ENCODE assay signal across 19 cellular contexts in the genomic region with DNA sequence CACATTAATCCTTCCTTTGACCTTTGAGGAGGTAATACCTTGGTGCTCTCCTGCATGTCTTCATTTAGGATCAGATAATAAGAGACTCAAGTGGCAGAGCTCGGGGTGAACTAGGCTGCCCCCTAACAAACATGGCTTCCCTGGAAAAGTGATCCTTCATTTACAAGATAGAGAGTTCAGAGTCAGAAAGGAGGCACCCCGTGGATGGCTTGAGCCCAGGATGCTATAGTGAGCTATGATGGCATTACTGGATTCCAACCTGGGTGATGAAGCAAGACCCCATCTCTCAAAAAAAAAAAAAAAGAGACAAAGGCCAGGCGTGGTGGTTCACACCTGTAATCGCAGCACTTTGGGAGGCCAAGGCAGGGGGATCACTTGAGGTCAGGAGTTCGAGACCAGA. TPM values are rescaled to one million over a fixed set of nuclear protein-coding genes. Genes with fewer than 3 reads are reported as not detected.
DNase-seq lines count a peak whose midpoint lies in the region; ATAC-seq and TF ChIP-seq lines count a peak whose summit lies in the region.
"Had no signal": no experiment of that assay in that cellular context is flagged by ENCODE, and none has a peak within 500 bp of the region (broad histone marks: within the 10 kb centered on the region; RNA-seq: fewer than 3 reads in every experiment).

No MANE protein-coding gene starts in this region.

- peaks cover 77% of the 10 kb centered on the region for H3K36me3 Mint-ChIP-seq in CD4-positive, alpha-beta T cell (ENCODE audit: low read depth)
- H3K36me3 Mint-ChIP-seq in WTC11 (peaks cover 9% of the 10 kb centered on the region), mesothelial cell of epicardium (no peaks in the 10 kb centered on the region)
- H3K36me3 Mint-ChIP-seq in naive thymus-derived CD4-positive, alpha-beta T cell: peaks cover 0 to 26% (median 12%) of the 10 kb centered on the region in 5 donors

- H3K9ac ChIP-seq in BLaER1 treated with 17β-estradiol and CSF1 and Interleukin-3, amounts not matched to agents 10 nM and 100 nM: peak overlapping the region in 5 of 11 experiments; percentile 2 to 47 (median 3); a peak in 2 of 22 replicates

- intact Hi-C loops in CD4-positive, alpha-beta T cell (cut with DNase I, micrococcal nuclease): no loop called here
- intact Hi-C loops in naive thymus-derived CD4-positive, alpha-beta T cell (cut with micrococcal nuclease): no loop called here

- peaks cover 0 to 47% (median 28%) of the 10 kb centered on the region in 11 experiments; a peak in 12 of 22 replicates for H4K20me1 ChIP-seq in BLaER1 treated with 17β-estradiol and CSF1 and Interleukin-3, amounts not matched to agents 10 nM and 100 nM

- H3K4me1 Mint-ChIP-seq in CD4-positive, alpha-beta T cell (ENCODE audit: low read depth): peaks cover 86% of the 10 kb centered on the region
- H3K4me1 Mint-ChIP-seq in WTC11: peaks cover 46% of the 10 kb centered on the region
- peaks cover 55 to 87% (median 81%) of the 10 kb centered on the region in 7 donors for H3K4me1 Mint-ChIP-seq in naive thymus-derived CD4-positive, alpha-beta T cell
- H3K4me1 Mint-ChIP-seq in mesothelial cell of epicardium: peaks cover 7% of the 10 kb centered on the region

- no peaks in the 10 kb centered on the region for H3K27me3 Mint-ChIP-seq in CD4-positive, alpha-beta T cell
- H3K27me3 Mint-ChIP-seq in WTC11 (ENCODE audit: low read depth) (no peaks in the 10 kb centered on the region), mesothelial cell of epicardium (ENCODE audit: low read depth) (no peaks in the 10 kb centered on the region)
- H3K27me3 Mint-ChIP-seq in naive thymus-derived CD4-positive, alpha-beta T cell: no peaks in the 10 kb centered on the region

- H3K27ac ChIP-seq in BLaER1 treated with 17β-estradiol and CSF1 and Interleukin-3, amounts not matched to agents 10 nM and 100 nM: peak overlapping the region in 9 of 11 experiments; percentile 25 to 95 (median 92); a peak in 14 of 22 replicates
- H3K27ac ChIP-seq in CD4-positive, alpha-beta T cell (ENCODE audit: low read depth, low read length): no peak overlapping the region
- H3K27ac ChIP-seq in naive thymus-derived CD4-positive, alpha-beta T cell (ENCODE audit: low read depth, low read length): peak overlapping the region; percentile 34
- H3K27ac ChIP-seq: hepatocyte, RWPE1, SK-N-MC had no signal

- H3K4me3 ChIP-seq in BLaER1 treated with 17β-estradiol and CSF1 and Interleukin-3, amounts not matched to agents 10 nM and 100 nM: no peak overlapping the region
- H3K4me3 ChIP-seq in naive thymus-derived CD4-positive, alpha-beta T cell (ENCODE audit: low read length): no peak overlapping the region
- H3K4me3 ChIP-seq: cardiac muscle cell, GM12878, hepatocyte, mucosa of descending colon, SK-N-MC had no signal

- no peaks in the 10 kb centered on the region for H3K27me3 ChIP-seq in BLaER1 treated with 17β-estradiol and CSF1 and Interleukin-3, amounts not matched to agents 10 nM and 100 nM
- no peaks in the 10 kb centered on the region for H3K27me3 ChIP-seq in CD4-positive, alpha-beta T cell (ENCODE audit: control insufficient read depth, insufficient read depth, low read length)
- no peaks in the 10 kb centered on the region for H3K27me3 ChIP-seq in naive thymus-derived CD4-positive, alpha-beta T cell (ENCODE audit: control insufficient read depth in 2 of 2, insufficient read depth in 2 of 2, low read length in 2 of 2)
- H3K27me3 ChIP-seq: cardiac muscle cell, hepatocyte had no signal

- peak overlapping the region; percentile 72 for H3K27ac Mint-ChIP-seq in CD4-positive, alpha-beta T cell
- H3K27ac Mint-ChIP-seq in WTC11 (0 out of 2 replicates have a peak overlapping the region, but pooled peaks have one; percentile 41), mesothelial cell of epicardium (no peak overlapping the region)
- peak overlapping the region in 8 of 9 donors; percentile 65 to 93 (median 80) for H3K27ac Mint-ChIP-seq in naive thymus-derived CD4-positive, alpha-beta T cell

- CTCF ChIA-PET in CD4-positive, alpha-beta T cell (lab: Charles Lee): interaction anchor here (0.9 to 1.9 kb wide), 5 partner anchors 9 to 186 kb away, joined by 3 to 7 read pairs (median 4); no protein-coding TSS in a partner anchor
- CTCF ChIA-PET in WTC11 (lab: Charles Lee): interaction anchor here (0.6 to 1.5 kb wide), 5 partner anchors 8 to 338 kb away, joined by 3 to 4 read pairs (median 3); partner anchors contain the start of genes FAM117A and SLC35B1
- CTCF ChIA-PET in naive thymus-derived CD4-positive, alpha-beta T cell (lab: Charles Lee): interaction anchor here (1.0 to 1.1 kb wide), 2 partner anchors 9 to 48 kb away, joined by 3 to 4 read pairs; no protein-coding TSS in a partner anchor

- H3K36me3 ChIP-seq in BLaER1 treated with 17β-estradiol and CSF1 and Interleukin-3, amounts not matched to agents 10 nM and 100 nM: peaks cover 8 to 91% (median 58%) of the 10 kb centered on the region in 11 experiments; a peak in 19 of 22 replicates
- H3K36me3 ChIP-seq in naive thymus-derived CD4-positive, alpha-beta T cell (ENCODE audit: control insufficient read depth in 2 of 3, insufficient read depth in 3 of 3, low read length in 3 of 3): peaks cover 0 to 15% (median 3%) of the 10 kb centered on the region in 3 experiments
- H3K36me3 ChIP-seq: cardiac muscle cell had no signal

- no peak for TF ChIP-seq CTCF in CD4-positive, alpha-beta T cell (IDR thresholded peaks at IDR 0.05)
- TF ChIP-seq CTCF in WTC11 (IDR thresholded peaks at IDR 0.05) (no peak), mesothelial cell of epicardium (IDR thresholded peaks at IDR 0.05; ENCODE audit: unreplicated experiment) (no peak)

- peaks cover 41 to 100% (median 94%) of the 10 kb centered on the region in 10 experiments for H3K4me1 ChIP-seq in BLaER1 treated with 17β-estradiol and CSF1 and Interleukin-3, amounts not matched to agents 10 nM and 100 nM
- peaks cover 46 to 74% of the 10 kb centered on the region in 2 donors for H3K4me1 ChIP-seq in naive thymus-derived CD4-positive, alpha-beta T cell (ENCODE audit: control insufficient read depth in 2 of 2, insufficient read depth in 2 of 2, low read length in 2 of 2)

- no peak for DNase-seq in CD4-positive, alpha-beta T cell
- DNase-seq in WTC11 (ENCODE audit: low spot score): no peak
- no peak for DNase-seq in naive thymus-derived CD4-positive, alpha-beta T cell
- no peak for DNase-seq in mesothelial cell of epicardium (ENCODE audit: low spot score in 2 of 2, unreplicated experiment in 2 of 2)
- DNase-seq: COR-L47; DND-41; KG1; mucosa of descending colon; NCI-H526; stimulated activated CD4-positive, alpha-beta T cell treated with anti-CD3 and anti-CD28 coated beads, Interleukin-1b, Interleukin-23, amount 100 ng/mL, for 48 hours had no signal

- H3K4me3 Mint-ChIP-seq in CD4-positive, alpha-beta T cell: no peak overlapping the region
- H3K4me3 Mint-ChIP-seq in WTC11 (no peak overlapping the region), mesothelial cell of epicardium (no peak overlapping the region)
- peak overlapping the region in 9 of 10 donors; percentile 23 to 66 (median 51) for H3K4me3 Mint-ChIP-seq in naive thymus-derived CD4-positive, alpha-beta T cell

- H3K4me2 ChIP-seq in BLaER1 treated with 17β-estradiol and CSF1 and Interleukin-3, amounts not matched to agents 10 nM and 100 nM: peak overlapping the region in 9 of 11 experiments; percentile 14 to 87 (median 77); a peak in 17 of 22 replicates
- H3K4me2 ChIP-seq: hepatocyte had no signal

- H3K9me3 Mint-ChIP-seq in CD4-positive, alpha-beta T cell: no peaks in the 10 kb centered on the region
- no peaks in the 10 kb centered on the region for H3K9me3 Mint-ChIP-seq in WTC11
- H3K9me3 Mint-ChIP-seq in naive thymus-derived CD4-positive, alpha-beta T cell: no peaks in the 10 kb centered on the region
- H3K9me3 Mint-ChIP-seq in mesothelial cell of epicardium: no peaks in the 10 kb centered on the region

- ATAC-seq in CD4-positive, alpha-beta T cell (ENCODE audit: poor library complexity): no peak
- ATAC-seq in WTC11 (no peak), HG02571 (IDR thresholded peaks at IDR 0.05; ENCODE audit: unreplicated experiment) (no peak), GM19452 (IDR thresholded peaks at IDR 0.05; ENCODE audit: unreplicated experiment) (no peak)
- no peak for ATAC-seq in naive thymus-derived CD4-positive, alpha-beta T cell
- ATAC-seq: activated CD4-positive, CD25-positive, alpha-beta regulatory T cell treated with anti-CD3 and anti-CD28 coated beads, Interleukin-2, amount 50 U/mL, for 24 hours; GM12878; mucosa of descending colon had no signal

- no peaks in the 10 kb centered on the region for H3K9me3 ChIP-seq in BLaER1 treated with 17β-estradiol and CSF1 and Interleukin-3, amounts not matched to agents 10 nM and 100 nM (replicated peaks in 1 of 11)
- no peaks in the 10 kb centered on the region for H3K9me3 ChIP-seq in CD4-positive, alpha-beta T cell (ENCODE audit: control insufficient read depth, low read length)
- no peaks in the 10 kb centered on the region for H3K9me3 ChIP-seq in naive thymus-derived CD4-positive, alpha-beta T cell (ENCODE audit: control insufficient read depth in 2 of 3, low read length in 3 of 3)
- H3K9me3 ChIP-seq: mucosa of descending colon had no signal

- POLR2A ChIA-PET in CD4-positive, alpha-beta T cell (lab: Charles Lee): interaction anchor here (0.9 to 9.5 kb wide), 6 partner anchors 7 to 47 kb away, joined by 3 to 218 read pairs (median 4); partner anchors contain the start of genes FAM117A and KAT7
- POLR2A ChIA-PET in WTC11 (lab: Charles Lee): interaction anchor here (0.6 to 1.5 kb wide), 3 partner anchors 8 to 130 kb away, joined by 3 to 4 read pairs (median 3); partner anchors contain the start of gene FAM117A
- POLR2A ChIA-PET in naive thymus-derived CD4-positive, alpha-beta T cell (lab: Charles Lee): interaction anchor here (0.6 to 12.2 kb wide), 9 partner anchors 6 to 48 kb away, joined by 3 to 318 read pairs (median 6); partner anchors contain the start of genes KAT7 and SLC35B1

TF ChIP-seq in WTC11, 78 proteins besides CTCF, POLR2A, EP300 and RAD21 (continues in another document):
- TF ChIP-seq NR2C2 (CRISPR knock-in tag; IDR thresholded peaks at IDR 0.05) (no peak), FOXJ3 (CRISPR knock-in tag; IDR thresholded peaks at IDR 0.05; ENCODE audit: borderline replicate concordance) (no peak)

RNA-seq across cellular contexts. Expression of gene FAM117A, which starts 7.6 kb away (rescaled TPM):
- total RNA-seq in CD4-positive, alpha-beta T cell: 10 to 100 TPM; 23.2 to 26.5 TPM
- 26.2 to 30.4 TPM (median 29.7 TPM) in 3 replicates for total RNA-seq in WTC11 (2021)
- 10 to 100 TPM; 31.8 to 99.1 (median 58.5) TPM for total RNA-seq in naive thymus-derived CD4-positive, alpha-beta T cell
- 10 to 100 TPM; 47.2 to 59.0 TPM for polyA plus RNA-seq in naive thymus-derived CD4-positive, alpha-beta T cell
- 15.7 to 16.5 TPM (median 16.1 TPM) in 3 replicates for total RNA-seq in mesothelial cell of epicardium

RNA-seq across cellular contexts. Expression of gene KAT7, which starts 32.2 kb away (rescaled TPM):
- total RNA-seq in CD4-positive, alpha-beta T cell: 100 to 1,000 TPM; 178 to 187 TPM
- total RNA-seq in WTC11 (2021) (165 to 199 TPM (median 171 TPM) in 3 replicates), mesothelial cell of epicardium (66.7 to 74.3 TPM (median 69.9 TPM) in 3 replicates)
- 100 to 1,000 TPM in 4 of 5 experiments, 10 to 100 TPM in 1; 85.6 to 195 (median 132) TPM for total RNA-seq in naive thymus-derived CD4-positive, alpha-beta T cell
- polyA plus RNA-seq in naive thymus-derived CD4-positive, alpha-beta T cell: 10 to 100 TPM; 39.2 to 54.8 TPM

RNA-seq across cellular contexts. Expression of gene SLC35B1, which starts 48.6 kb away (rescaled TPM):
- total RNA-seq in CD4-positive, alpha-beta T cell: 10 to 100 TPM; 44.0 to 46.8 TPM
- total RNA-seq in WTC11 (2021) (43.7 to 55.9 TPM (median 45.0 TPM) in 3 replicates), mesothelial cell of epicardium (67.7 to 69.2 TPM (median 69.2 TPM) in 3 replicates)
- 10 to 100 TPM; 42.1 to 83.0 (median 49.0) TPM for total RNA-seq in naive thymus-derived CD4-positive, alpha-beta T cell
- 10 to 100 TPM; 23.4 to 28.5 TPM for polyA plus RNA-seq in naive thymus-derived CD4-positive, alpha-beta T cell

Comparison
In these comparisons a context has a peak if more than half of its experiments do, and no peak if none do; other contexts are left out.
1. H3K4me3 Mint-ChIP-seq: peak in naive thymus-derived CD4-positive, alpha-beta T cell (9 of 10); none in CD4-positive, alpha-beta T cell (single experiment), WTC11 (single experiment) and mesothelial cell of epicardium (single experiment).